In genomic region chr7:51430480-51431086, GRCh38 we compare ENCODE assay signal across 9 cellular contexts.
DNase-seq lines count a peak whose midpoint lies in the region; ATAC-seq lines count a peak whose summit lies in the region.
"Had no signal": no experiment of that assay in that cellular context is flagged by ENCODE, and none has a peak within 500 bp of the region (broad histone marks: within the 10 kb centered on the region; RNA-seq: fewer than 3 reads in every experiment).

No MANE protein-coding gene starts in this region.

- ATAC-seq in HG02981 (IDR thresholded peaks at IDR 0.05; ENCODE audit: unreplicated experiment): peak; percentile 81
- ATAC-seq in activated T-helper 17 cell treated with anti-CD3 and anti-CD28 coated beads, Interleukin-2, amount 50 U/mL, for 72 hours (replicated peaks): no peak

- H3K9me3 Mint-ChIP-seq in activated T-helper 17 cell treated with anti-CD3 and anti-CD28 coated beads, Interleukin-2, amount 50 U/mL, for 72 hours: no peaks in the 10 kb centered on the region
- peaks cover 0 to 6% (median 0%) of the 10 kb centered on the region in 6 donors for H3K9me3 Mint-ChIP-seq in immature natural killer cell
- H3K9me3 Mint-ChIP-seq: activated naive CD4-positive, alpha-beta T cell treated with anti-CD3 and anti-CD28 coated beads, Interleukin-2, amount 50 U/mL, for 24 hours had no signal

- DNase-seq in GM04504 (ENCODE audit: low read depth): peak; percentile 8
- DNase-seq in NCI-H748 (lab: John Stamatoyannopoulos, UW; ENCODE audit: unreplicated experiment): peak; percentile 79
- peak; percentile 32 for DNase-seq in activated T-cell treated with anti-CD3 and anti-CD28 coated beads for 4 hours
- DNase-seq in germinal center (ENCODE audit: low spot score): peak; percentile 55
- peak; percentile 63 for DNase-seq in pons (ENCODE audit: low spot score)
- no peak for DNase-seq in immature natural killer cell

- H3K27me3 Mint-ChIP-seq in activated T-helper 17 cell treated with anti-CD3 and anti-CD28 coated beads, Interleukin-2, amount 50 U/mL, for 72 hours: peaks cover 10% of the 10 kb centered on the region
- H3K27me3 Mint-ChIP-seq in immature natural killer cell (ENCODE audit: low read depth in 3 of 3): peaks cover 2 to 3% (median 2%) of the 10 kb centered on the region in 3 donors

- H3K4me1 Mint-ChIP-seq in activated T-helper 17 cell treated with anti-CD3 and anti-CD28 coated beads, Interleukin-2, amount 50 U/mL, for 72 hours: no peaks in the 10 kb centered on the region
- no peaks in the 10 kb centered on the region for H3K4me1 Mint-ChIP-seq in immature natural killer cell
- H3K4me1 Mint-ChIP-seq: activated naive CD4-positive, alpha-beta T cell treated with anti-CD3 and anti-CD28 coated beads, Interleukin-2, amount 50 U/mL, for 24 hours had no signal

- H3K4me3 Mint-ChIP-seq in activated T-helper 17 cell treated with anti-CD3 and anti-CD28 coated beads, Interleukin-2, amount 50 U/mL, for 72 hours: no peak overlapping the region
- H3K4me3 Mint-ChIP-seq in immature natural killer cell: no peak overlapping the region
- H3K4me3 Mint-ChIP-seq: activated naive CD4-positive, alpha-beta T cell treated with anti-CD3 and anti-CD28 coated beads, Interleukin-2, amount 50 U/mL, for 24 hours had no signal

- H3K36me3 Mint-ChIP-seq in activated T-helper 17 cell treated with anti-CD3 and anti-CD28 coated beads, Interleukin-2, amount 50 U/mL, for 72 hours (ENCODE audit: low read depth): no peaks in the 10 kb centered on the region
- no peaks in the 10 kb centered on the region for H3K36me3 Mint-ChIP-seq in immature natural killer cell
- H3K36me3 Mint-ChIP-seq: activated naive CD4-positive, alpha-beta T cell treated with anti-CD3 and anti-CD28 coated beads, Interleukin-2, amount 50 U/mL, for 24 hours had no signal

- no peak overlapping the region for H3K27ac Mint-ChIP-seq in activated T-helper 17 cell treated with anti-CD3 and anti-CD28 coated beads, Interleukin-2, amount 50 U/mL, for 72 hours
- H3K27ac Mint-ChIP-seq in immature natural killer cell: no peak overlapping the region
- H3K27ac Mint-ChIP-seq: activated naive CD4-positive, alpha-beta T cell treated with anti-CD3 and anti-CD28 coated beads, Interleukin-2, amount 50 U/mL, for 24 hours had no signal

Comparison
In these comparisons a context has a peak if more than half of its experiments do, and no peak if none do; other contexts are left out.
1. DNase-seq: peak in GM04504 (single experiment), NCI-H748 (single experiment), activated T-cell treated with anti-CD3 and anti-CD28 coated beads for 4 hours (single experiment), germinal center (single experiment) and pons (single experiment); none in immature natural killer cell (0 of 3).